Comparison of ENCODE assay signal across 2 cellular contexts in the genomic region with DNA sequence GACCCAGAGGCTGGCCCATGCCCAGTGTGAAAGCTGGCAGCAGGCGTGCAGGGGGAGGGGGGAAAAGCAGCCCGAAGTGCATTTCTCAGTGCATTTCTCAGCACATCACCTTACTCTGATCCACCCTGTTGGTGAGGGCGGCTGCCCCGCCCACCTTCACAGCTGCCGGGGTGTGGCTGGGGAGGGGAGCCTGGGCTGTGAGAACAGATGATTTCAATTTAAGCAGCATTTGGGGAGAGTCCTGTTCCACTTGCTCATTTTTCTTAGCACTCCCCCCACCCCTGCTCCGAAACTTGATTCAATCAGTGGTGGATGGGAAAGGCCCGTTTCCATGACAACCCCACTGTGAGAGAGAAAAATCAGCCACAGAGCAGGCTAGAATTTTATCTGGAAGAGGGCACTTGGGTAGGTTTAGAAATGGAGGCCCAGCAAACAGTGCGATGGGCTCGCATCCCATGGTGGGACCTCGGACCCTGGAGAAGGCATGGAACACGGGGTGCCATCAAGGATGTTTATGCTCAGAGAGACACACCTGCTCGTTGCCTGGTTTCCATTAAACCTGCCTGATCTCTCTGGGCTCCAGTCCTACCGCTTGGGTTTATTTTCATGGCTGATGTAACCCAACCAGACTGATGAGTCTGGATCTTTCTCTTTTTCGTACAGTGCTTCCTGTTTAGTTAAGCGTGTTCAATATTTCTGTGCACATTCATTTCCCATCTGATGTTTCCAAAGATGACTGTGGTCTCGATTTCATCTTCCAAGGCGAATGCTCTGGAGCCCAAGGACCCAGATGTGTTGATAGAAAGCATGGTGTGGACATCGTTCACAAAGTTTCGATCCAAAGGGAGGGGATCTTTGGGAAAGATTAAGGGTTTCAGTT.
TF ChIP-seq lines count a peak whose summit lies in the region.

No MANE protein-coding gene starts in this region.

TF ChIP-seq in HEK293, 187 proteins besides CTCF, POLR2A, EP300 and RAD21 (continued from another document):
- TF ChIP-seq, protein P1, sequence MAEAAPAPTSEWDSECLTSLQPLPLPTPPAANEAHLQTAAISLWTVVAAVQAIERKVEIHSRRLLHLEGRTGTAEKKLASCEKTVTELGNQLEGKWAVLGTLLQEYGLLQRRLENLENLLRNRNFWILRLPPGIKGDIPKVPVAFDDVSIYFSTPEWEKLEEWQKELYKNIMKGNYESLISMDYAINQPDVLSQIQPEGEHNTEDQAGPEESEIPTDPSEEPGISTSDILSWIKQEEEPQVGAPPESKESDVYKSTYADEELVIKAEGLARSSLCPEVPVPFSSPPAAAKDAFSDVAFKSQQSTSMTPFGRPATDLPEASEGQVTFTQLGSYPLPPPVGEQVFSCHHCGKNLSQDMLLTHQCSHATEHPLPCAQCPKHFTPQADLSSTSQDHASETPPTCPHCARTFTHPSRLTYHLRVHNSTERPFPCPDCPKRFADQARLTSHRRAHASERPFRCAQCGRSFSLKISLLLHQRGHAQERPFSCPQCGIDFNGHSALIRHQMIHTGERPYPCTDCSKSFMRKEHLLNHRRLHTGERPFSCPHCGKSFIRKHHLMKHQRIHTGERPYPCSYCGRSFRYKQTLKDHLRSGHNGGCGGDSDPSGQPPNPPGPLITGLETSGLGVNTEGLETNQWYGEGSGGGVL (tag by site-specific recombination; IDR thresholded peaks at IDR 0.05) = no peak
- TF ChIP-seq ZNF324 (tag by site-specific recombination; IDR thresholded peaks at IDR 0.05) (no peak), SP7 (tag by site-specific recombination; IDR thresholded peaks at IDR 0.05) (no peak), ZNF473 (tag by site-specific recombination; IDR thresholded peaks at IDR 0.05) (no peak)
- TF ChIP-seq, protein P2, sequence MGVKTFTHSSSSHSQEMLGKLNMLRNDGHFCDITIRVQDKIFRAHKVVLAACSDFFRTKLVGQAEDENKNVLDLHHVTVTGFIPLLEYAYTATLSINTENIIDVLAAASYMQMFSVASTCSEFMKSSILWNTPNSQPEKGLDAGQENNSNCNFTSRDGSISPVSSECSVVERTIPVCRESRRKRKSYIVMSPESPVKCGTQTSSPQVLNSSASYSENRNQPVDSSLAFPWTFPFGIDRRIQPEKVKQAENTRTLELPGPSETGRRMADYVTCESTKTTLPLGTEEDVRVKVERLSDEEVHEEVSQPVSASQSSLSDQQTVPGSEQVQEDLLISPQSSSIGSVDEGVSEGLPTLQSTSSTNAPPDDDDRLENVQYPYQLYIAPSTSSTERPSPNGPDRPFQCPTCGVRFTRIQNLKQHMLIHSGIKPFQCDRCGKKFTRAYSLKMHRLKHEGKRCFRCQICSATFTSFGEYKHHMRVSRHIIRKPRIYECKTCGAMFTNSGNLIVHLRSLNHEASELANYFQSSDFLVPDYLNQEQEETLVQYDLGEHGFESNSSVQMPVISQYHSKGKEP (tag by site-specific recombination; IDR thresholded peaks at IDR 0.05) = peak; percentile 53; the same call in 1 of the 2 replicates
TF ChIP-seq in HEK293: peak in this region for 4.

TF ChIP-seq in SK-N-SH, 30 proteins besides CTCF, POLR2A, EP300 and RAD21 (continued from another document):
- TF ChIP-seq, protein P3, sequence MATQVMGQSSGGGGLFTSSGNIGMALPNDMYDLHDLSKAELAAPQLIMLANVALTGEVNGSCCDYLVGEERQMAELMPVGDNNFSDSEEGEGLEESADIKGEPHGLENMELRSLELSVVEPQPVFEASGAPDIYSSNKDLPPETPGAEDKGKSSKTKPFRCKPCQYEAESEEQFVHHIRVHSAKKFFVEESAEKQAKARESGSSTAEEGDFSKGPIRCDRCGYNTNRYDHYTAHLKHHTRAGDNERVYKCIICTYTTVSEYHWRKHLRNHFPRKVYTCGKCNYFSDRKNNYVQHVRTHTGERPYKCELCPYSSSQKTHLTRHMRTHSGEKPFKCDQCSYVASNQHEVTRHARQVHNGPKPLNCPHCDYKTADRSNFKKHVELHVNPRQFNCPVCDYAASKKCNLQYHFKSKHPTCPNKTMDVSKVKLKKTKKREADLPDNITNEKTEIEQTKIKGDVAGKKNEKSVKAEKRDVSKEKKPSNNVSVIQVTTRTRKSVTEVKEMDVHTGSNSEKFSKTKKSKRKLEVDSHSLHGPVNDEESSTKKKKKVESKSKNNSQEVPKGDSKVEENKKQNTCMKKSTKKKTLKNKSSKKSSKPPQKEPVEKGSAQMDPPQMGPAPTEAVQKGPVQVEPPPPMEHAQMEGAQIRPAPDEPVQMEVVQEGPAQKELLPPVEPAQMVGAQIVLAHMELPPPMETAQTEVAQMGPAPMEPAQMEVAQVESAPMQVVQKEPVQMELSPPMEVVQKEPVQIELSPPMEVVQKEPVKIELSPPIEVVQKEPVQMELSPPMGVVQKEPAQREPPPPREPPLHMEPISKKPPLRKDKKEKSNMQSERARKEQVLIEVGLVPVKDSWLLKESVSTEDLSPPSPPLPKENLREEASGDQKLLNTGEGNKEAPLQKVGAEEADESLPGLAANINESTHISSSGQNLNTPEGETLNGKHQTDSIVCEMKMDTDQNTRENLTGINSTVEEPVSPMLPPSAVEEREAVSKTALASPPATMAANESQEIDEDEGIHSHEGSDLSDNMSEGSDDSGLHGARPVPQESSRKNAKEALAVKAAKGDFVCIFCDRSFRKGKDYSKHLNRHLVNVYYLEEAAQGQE (IDR thresholded peaks at IDR 0.05; ENCODE audit: low read depth, low read length) = no peak
- TF ChIP-seq RFX5 (IDR thresholded peaks at IDR 0.05; ENCODE audit: low read length) = no peak
- no peak for TF ChIP-seq NFIC (IDR thresholded peaks at IDR 0.05; ENCODE audit: borderline replicate concordance)
- no peak for TF ChIP-seq POLR2AphosphoS5 (IDR thresholded peaks at IDR 0.05; ENCODE audit: low read depth, low read length)
- no peak for TF ChIP-seq SIN3A (IDR thresholded peaks at IDR 0.05; ENCODE audit: borderline replicate concordance, low read depth, low read length)
- no peak for TF ChIP-seq FOXM1 (IDR thresholded peaks at IDR 0.05; ENCODE audit: low read depth)
- TF ChIP-seq, protein P4, sequence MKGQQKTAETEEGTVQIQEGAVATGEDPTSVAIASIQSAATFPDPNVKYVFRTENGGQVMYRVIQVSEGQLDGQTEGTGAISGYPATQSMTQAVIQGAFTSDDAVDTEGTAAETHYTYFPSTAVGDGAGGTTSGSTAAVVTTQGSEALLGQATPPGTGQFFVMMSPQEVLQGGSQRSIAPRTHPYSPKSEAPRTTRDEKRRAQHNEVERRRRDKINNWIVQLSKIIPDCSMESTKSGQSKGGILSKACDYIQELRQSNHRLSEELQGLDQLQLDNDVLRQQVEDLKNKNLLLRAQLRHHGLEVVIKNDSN (IDR thresholded peaks at IDR 0.05; ENCODE audit: borderline replicate concordance, low read depth) = no peak
- TF ChIP-seq RXRA (IDR thresholded peaks at IDR 0.05; ENCODE audit: borderline replicate concordance, low read depth) = no peak
- no peak for TF ChIP-seq GABPA (IDR thresholded peaks at IDR 0.05; ENCODE audit: low read depth)
- no peak for TF ChIP-seq TCF12 (IDR thresholded peaks at IDR 0.05)
- TF ChIP-seq, protein P5, sequence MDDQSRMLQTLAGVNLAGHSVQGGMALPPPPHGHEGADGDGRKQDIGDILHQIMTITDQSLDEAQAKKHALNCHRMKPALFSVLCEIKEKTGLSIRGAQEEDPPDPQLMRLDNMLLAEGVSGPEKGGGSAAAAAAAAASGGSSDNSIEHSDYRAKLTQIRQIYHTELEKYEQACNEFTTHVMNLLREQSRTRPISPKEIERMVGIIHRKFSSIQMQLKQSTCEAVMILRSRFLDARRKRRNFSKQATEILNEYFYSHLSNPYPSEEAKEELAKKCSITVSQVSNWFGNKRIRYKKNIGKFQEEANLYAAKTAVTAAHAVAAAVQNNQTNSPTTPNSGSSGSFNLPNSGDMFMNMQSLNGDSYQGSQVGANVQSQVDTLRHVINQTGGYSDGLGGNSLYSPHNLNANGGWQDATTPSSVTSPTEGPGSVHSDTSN (IDR thresholded peaks at IDR 0.05) = no peak
